ENCODE assay signal across 1 cellular context in genomic region chr1:75423616-75424015, GRCh38.
TF ChIP-seq lines count a peak whose summit lies in the region.

No MANE protein-coding gene starts in this region.

TF ChIP-seq in K562, 482 proteins besides CTCF, POLR2A, EP300 and RAD21 (continued from another document and continues in another):
- TF ChIP-seq ZNF639 (CRISPR knock-in tag; conservative IDR thresholded peaks at IDR 0.05 in 1 of 2, IDR thresholded peaks at IDR 0.05 in 1 of 2) (no peak), NCOA1 (IDR thresholded peaks at IDR 0.05; ENCODE audit: low read depth) (0 out of 2 replicates have a peak, but pooled peaks have one; percentile 45), ADNP (tag; IDR thresholded peaks at IDR 0.05) (no peak), ZEB2 (IDR thresholded peaks at IDR 0.05) (no peak), OTX1 (CRISPR knock-in tag; IDR thresholded peaks at IDR 0.05) (no peak), ZNF384 (IDR thresholded peaks at IDR 0.05; ENCODE audit: low read depth, low read length) (no peak), EHMT2 (IDR thresholded peaks at IDR 0.05) (no peak), ETV6 (IDR thresholded peaks at IDR 0.05; ENCODE audit: borderline replicate concordance in 1 of 2, low read depth in 2 of 2, low read length in 1 of 2) (no peak), ETV6 (CRISPR knock-in tag; IDR thresholded peaks at IDR 0.05; ENCODE audit: borderline replicate concordance) (no peak), HNRNPH1 (optimal IDR thresholded peaks at IDR 0.05; ENCODE audit: low read depth, low read length) (no peak), THRAP3 (IDR thresholded peaks at IDR 0.05; ENCODE audit: borderline replicate concordance) (no peak), NFRKB (IDR thresholded peaks at IDR 0.05; ENCODE audit: low read depth) (no peak), MAFK (IDR thresholded peaks at IDR 0.05; ENCODE audit: low read length) (no peak), ZSCAN29 (IDR thresholded peaks at IDR 0.05) (no peak), DMBX1 (CRISPR knock-in tag; IDR thresholded peaks at IDR 0.05; ENCODE audit: borderline replicate concordance) (no peak), ZNF586 (CRISPR knock-in tag; conservative IDR thresholded peaks at IDR 0.05) (no peak), FOXJ2 (tag; IDR thresholded peaks at IDR 0.05) (peak; percentile 72), HEY1 (CRISPR knock-in tag; IDR thresholded peaks at IDR 0.05; ENCODE audit: borderline replicate concordance) (no peak), SIRT6 (IDR thresholded peaks at IDR 0.05; ENCODE audit: low read depth, low read length) (no peak), HIVEP1 (CRISPR knock-in tag; IDR thresholded peaks at IDR 0.05) (no peak), ZNF354B (CRISPR knock-in tag; IDR thresholded peaks at IDR 0.05) (no peak), PHF21A (IDR thresholded peaks at IDR 0.05; ENCODE audit: borderline replicate concordance, low read depth) (no peak), BCL6 (CRISPR knock-in tag; IDR thresholded peaks at IDR 0.05) (no peak), ZNF318 (IDR thresholded peaks at IDR 0.05; ENCODE audit: borderline replicate concordance in 1 of 2, low read depth in 1 of 2) (no peak), BHLHE40 (IDR thresholded peaks at IDR 0.05; ENCODE audit: low read length) (no peak), FOXO4 (CRISPR knock-in tag; IDR thresholded peaks at IDR 0.05) (no peak), HSF4 (CRISPR knock-in tag; IDR thresholded peaks at IDR 0.05; ENCODE audit: borderline replicate concordance) (no peak), NBN (IDR thresholded peaks at IDR 0.05; ENCODE audit: low read depth) (no peak), FOXA3 (CRISPR knock-in tag; conservative IDR thresholded peaks at IDR 0.05 in 1 of 2, IDR thresholded peaks at IDR 0.05 in 1 of 2) (peak in 1 of 2 experiments; percentile 96; a peak in 2 of 4 replicates), ZNF764 (CRISPR knock-in tag; IDR thresholded peaks at IDR 0.05; ENCODE audit: low read depth) (no peak), HMG20A (CRISPR knock-in tag; conservative IDR thresholded peaks at IDR 0.05) (0 out of 2 replicates have a peak, but pooled peaks have one; percentile 6), PBX2 (CRISPR knock-in tag; IDR thresholded peaks at IDR 0.05; ENCODE audit: low read depth) (peak; percentile 76), PBX2 (tag; conservative IDR thresholded peaks at IDR 0.05; ENCODE audit: low read depth) (peak; percentile 98), PCBP2 (IDR thresholded peaks at IDR 0.05; ENCODE audit: low read depth, low read length, poor library complexity, severe bottlenecking) (no peak), ZBTB1 (CRISPR knock-in tag; IDR thresholded peaks at IDR 0.05; ENCODE audit: borderline replicate concordance, low read depth) (no peak), ZNF57 (CRISPR knock-in tag; IDR thresholded peaks at IDR 0.05) (no peak), PHTF2 (CRISPR knock-in tag; IDR thresholded peaks at IDR 0.05) (no peak), DPF2 (IDR thresholded peaks at IDR 0.05) (peak; percentile 73), STAG1 (CRISPR knock-in tag; IDR thresholded peaks at IDR 0.05; ENCODE audit: borderline replicate concordance) (no peak), ZNF785 (CRISPR knock-in tag; IDR thresholded peaks at IDR 0.05) (no peak), TBP (optimal IDR thresholded peaks at IDR 0.05; ENCODE audit: low read depth, low read length) (no peak), CBFA2T3 (IDR thresholded peaks at IDR 0.05) (peak; percentile 81), SIX5 (IDR thresholded peaks at IDR 0.05; ENCODE audit: borderline replicate concordance in 1 of 2, insufficient read depth in 1 of 2, low read depth in 1 of 2, low read length in 2 of 2) (no peak), BCOR (IDR thresholded peaks at IDR 0.05) (no peak), RFX7 (CRISPR knock-in tag; IDR thresholded peaks at IDR 0.05) (no peak), DNMT1 (IDR thresholded peaks at IDR 0.05) (no peak)
- TF ChIP-seq, protein P1, sequence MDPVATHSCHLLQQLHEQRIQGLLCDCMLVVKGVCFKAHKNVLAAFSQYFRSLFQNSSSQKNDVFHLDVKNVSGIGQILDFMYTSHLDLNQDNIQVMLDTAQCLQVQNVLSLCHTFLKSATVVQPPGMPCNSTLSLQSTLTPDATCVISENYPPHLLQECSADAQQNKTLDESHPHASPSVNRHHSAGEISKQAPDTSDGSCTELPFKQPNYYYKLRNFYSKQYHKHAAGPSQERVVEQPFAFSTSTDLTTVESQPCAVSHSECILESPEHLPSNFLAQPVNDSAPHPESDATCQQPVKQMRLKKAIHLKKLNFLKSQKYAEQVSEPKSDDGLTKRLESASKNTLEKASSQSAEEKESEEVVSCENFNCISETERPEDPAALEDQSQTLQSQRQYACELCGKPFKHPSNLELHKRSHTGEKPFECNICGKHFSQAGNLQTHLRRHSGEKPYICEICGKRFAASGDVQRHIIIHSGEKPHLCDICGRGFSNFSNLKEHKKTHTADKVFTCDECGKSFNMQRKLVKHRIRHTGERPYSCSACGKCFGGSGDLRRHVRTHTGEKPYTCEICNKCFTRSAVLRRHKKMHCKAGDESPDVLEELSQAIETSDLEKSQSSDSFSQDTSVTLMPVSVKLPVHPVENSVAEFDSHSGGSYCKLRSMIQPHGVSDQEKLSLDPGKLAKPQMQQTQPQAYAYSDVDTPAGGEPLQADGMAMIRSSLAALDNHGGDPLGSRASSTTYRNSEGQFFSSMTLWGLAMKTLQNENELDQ (CRISPR knock-in tag; IDR thresholded peaks at IDR 0.05; ENCODE audit: borderline replicate concordance), result no peak
- TF ChIP-seq, protein P2, sequence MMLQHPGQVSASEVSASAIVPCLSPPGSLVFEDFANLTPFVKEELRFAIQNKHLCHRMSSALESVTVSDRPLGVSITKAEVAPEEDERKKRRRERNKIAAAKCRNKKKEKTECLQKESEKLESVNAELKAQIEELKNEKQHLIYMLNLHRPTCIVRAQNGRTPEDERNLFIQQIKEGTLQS (IDR thresholded peaks at IDR 0.05), result peak; percentile 18; the same call in 1 of the 2 replicates
- TF ChIP-seq, protein P2 (CRISPR knock-in tag; conservative IDR thresholded peaks at IDR 0.05), result no peak
- TF ChIP-seq, protein P3, sequence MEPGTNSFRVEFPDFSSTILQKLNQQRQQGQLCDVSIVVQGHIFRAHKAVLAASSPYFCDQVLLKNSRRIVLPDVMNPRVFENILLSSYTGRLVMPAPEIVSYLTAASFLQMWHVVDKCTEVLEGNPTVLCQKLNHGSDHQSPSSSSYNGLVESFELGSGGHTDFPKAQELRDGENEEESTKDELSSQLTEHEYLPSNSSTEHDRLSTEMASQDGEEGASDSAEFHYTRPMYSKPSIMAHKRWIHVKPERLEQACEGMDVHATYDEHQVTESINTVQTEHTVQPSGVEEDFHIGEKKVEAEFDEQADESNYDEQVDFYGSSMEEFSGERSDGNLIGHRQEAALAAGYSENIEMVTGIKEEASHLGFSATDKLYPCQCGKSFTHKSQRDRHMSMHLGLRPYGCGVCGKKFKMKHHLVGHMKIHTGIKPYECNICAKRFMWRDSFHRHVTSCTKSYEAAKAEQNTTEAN (CRISPR knock-in tag; IDR thresholded peaks at IDR 0.05), result no peak
- TF ChIP-seq, protein P4, sequence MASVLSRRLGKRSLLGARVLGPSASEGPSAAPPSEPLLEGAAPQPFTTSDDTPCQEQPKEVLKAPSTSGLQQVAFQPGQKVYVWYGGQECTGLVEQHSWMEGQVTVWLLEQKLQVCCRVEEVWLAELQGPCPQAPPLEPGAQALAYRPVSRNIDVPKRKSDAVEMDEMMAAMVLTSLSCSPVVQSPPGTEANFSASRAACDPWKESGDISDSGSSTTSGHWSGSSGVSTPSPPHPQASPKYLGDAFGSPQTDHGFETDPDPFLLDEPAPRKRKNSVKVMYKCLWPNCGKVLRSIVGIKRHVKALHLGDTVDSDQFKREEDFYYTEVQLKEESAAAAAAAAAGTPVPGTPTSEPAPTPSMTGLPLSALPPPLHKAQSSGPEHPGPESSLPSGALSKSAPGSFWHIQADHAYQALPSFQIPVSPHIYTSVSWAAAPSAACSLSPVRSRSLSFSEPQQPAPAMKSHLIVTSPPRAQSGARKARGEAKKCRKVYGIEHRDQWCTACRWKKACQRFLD (CRISPR knock-in tag; IDR thresholded peaks at IDR 0.05), result no peak
